21 cellular contexts compared by ENCODE assay signal in the genomic region with DNA sequence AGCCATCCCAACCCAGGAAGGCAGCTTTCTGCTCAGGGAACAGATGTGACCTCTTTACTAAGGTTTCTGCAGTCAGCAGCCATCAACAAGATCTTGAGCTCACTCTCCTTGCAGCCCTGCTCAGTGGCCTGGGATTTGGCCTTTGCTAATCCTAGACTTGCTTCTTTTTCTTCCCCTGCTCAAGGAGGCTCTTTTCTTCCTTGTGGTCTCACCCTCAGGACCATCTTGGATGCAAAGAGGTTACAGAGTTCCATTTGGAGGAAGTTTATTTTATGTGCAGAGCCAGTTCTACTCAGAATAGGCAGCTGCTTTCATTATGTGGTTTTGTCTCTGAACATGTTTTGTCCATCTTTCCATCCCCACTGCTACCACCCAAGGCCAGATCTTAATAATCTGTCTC. TPM values are rescaled to one million over a fixed set of nuclear protein-coding genes. Genes with fewer than 3 reads are reported as not detected.
A peak's percentile ranks its signal among the peaks of the same experiment; 100 is the strongest.
DNase-seq lines count a peak whose midpoint lies in the region; ATAC-seq and TF ChIP-seq lines count a peak whose summit lies in the region.
"Had no signal": no experiment of that assay in that cellular context is flagged by ENCODE, and none has a peak within 500 bp of the region (broad histone marks: within the 10 kb centered on the region; RNA-seq: fewer than 3 reads in every experiment).

No MANE protein-coding gene starts in this region.

- no peak overlapping the region for H2BK120ac ChIP-seq in mesenchymal stem cell (ENCODE audit: low read depth, low read length)

- no peak overlapping the region for H3K14ac ChIP-seq in mesenchymal stem cell (ENCODE audit: low read length in 2 of 2)

- ATAC-seq in Right ventricle myocardium superior (ENCODE audit: poor library complexity), result peak; percentile 8
- no peak for ATAC-seq in left cardiac atrium
- ATAC-seq: activated CD4-positive, CD25-positive, alpha-beta regulatory T cell treated with anti-CD3 and anti-CD28 coated beads, Interleukin-2, amount 50 U/mL, for 24 hours; SK-N-SH treated with all-trans-retinoic acid at 6 μM for 48 hours had no signal

- H3K27me3 ChIP-seq in mesenchymal stem cell (ENCODE audit: control insufficient read depth in 1 of 2, insufficient read depth in 1 of 2, low read length in 2 of 2) (no peaks in the 10 kb centered on the region), skeletal muscle tissue (ENCODE audit: control insufficient read depth in 3 of 3, insufficient read depth in 3 of 3, low read length in 3 of 3) (no peaks in the 10 kb centered on the region), testis (no peaks in the 10 kb centered on the region)
- H3K27me3 ChIP-seq: body of pancreas, pancreas, tibial nerve had no signal

- no peaks in the 10 kb centered on the region for H3K9me3 ChIP-seq in mesenchymal stem cell (ENCODE audit: control insufficient read depth, low read length)
- H3K9me3 ChIP-seq in skeletal muscle tissue (ENCODE audit: control insufficient read depth in 3 of 3, low read length in 3 of 3), result no peaks in the 10 kb centered on the region
- no peaks in the 10 kb centered on the region for H3K9me3 ChIP-seq in testis
- H3K9me3 ChIP-seq: body of pancreas, pancreas, tibial nerve had no signal

- no peak overlapping the region for H4K8ac ChIP-seq in mesenchymal stem cell (ENCODE audit: low read length)

- no peak overlapping the region for H2BK15ac ChIP-seq in mesenchymal stem cell (ENCODE audit: low read depth, poor library complexity, severe bottlenecking)

- DNase-seq in Right ventricle myocardium superior, result no peak
- DNase-seq in left cardiac atrium, result no peak
- peak; percentile 4 for DNase-seq in NCI-H524 treated with DMSO at 0.1 percent for 48 hours (lab: John Stamatoyannopoulos, UW)
- DNase-seq in mesenchymal stem cell, result peak; percentile 19
- DNase-seq in KG1 (lab: John Stamatoyannopoulos, UW), result no peak
- no peak for DNase-seq in testis
- DNase-seq in HCEC 1CT, result no peak
- DNase-seq: body of pancreas; DMS79; Kasumi-1; NCI-H1048; NCI-H1930; pancreas; stimulated activated CD4-positive, alpha-beta T cell treated with anti-CD3 and anti-CD28 coated beads, Interleukin-2, amount 100 ng/mL, for 24 hours; stimulated activated naive CD4-positive, alpha-beta T cell treated with Interleukin-2 at 50 U/mL for 16 hours; T1000 had no signal

- peaks cover 43% of the 10 kb centered on the region for H3K79me1 ChIP-seq in mesenchymal stem cell (replicated peaks; ENCODE audit: low read length, poor library complexity, severe bottlenecking)

- H3K36me3 ChIP-seq in mesenchymal stem cell (ENCODE audit: control insufficient read depth in 1 of 2, insufficient read depth in 2 of 2, low read depth in 1 of 2, low read length in 2 of 2) (peaks cover 3 to 9% of the 10 kb centered on the region in 2 experiments), skeletal muscle tissue (ENCODE audit: control insufficient read depth in 3 of 3, insufficient read depth in 3 of 3, low read length in 3 of 3) (no peaks in the 10 kb centered on the region), testis (ENCODE audit: low read depth, missing control alignments) (no peaks in the 10 kb centered on the region)
- H3K36me3 ChIP-seq: pancreas had no signal

- H3K27ac ChIP-seq in mesenchymal stem cell (ENCODE audit: low read length, poor library complexity, severe bottlenecking), result no peak overlapping the region
- H3K27ac ChIP-seq in skeletal muscle tissue (ENCODE audit: low read depth, low read length), result peak overlapping the region; percentile 88
- no peak overlapping the region for H3K27ac ChIP-seq in testis
- H3K27ac ChIP-seq: body of pancreas, pancreas, tibial nerve had no signal

- H3K18ac ChIP-seq in mesenchymal stem cell (ENCODE audit: low read depth in 1 of 2, low read length in 2 of 2), result no peak overlapping the region

- H2BK12ac ChIP-seq in mesenchymal stem cell (ENCODE audit: low read length in 2 of 2), result no peak overlapping the region

- no peak overlapping the region for H2AK5ac ChIP-seq in mesenchymal stem cell (ENCODE audit: low read length, severe bottlenecking)

- H3K9ac ChIP-seq in mesenchymal stem cell (ENCODE audit: low read length), result no peak overlapping the region
- H3K9ac ChIP-seq in skeletal muscle tissue (ENCODE audit: low read depth in 1 of 3, low read length in 3 of 3), result peak overlapping the region in 1 of 3 donors; percentile 19

- intact Hi-C loops in Right ventricle myocardium superior (cut with DNase I) (no loop called here), left cardiac atrium (cut with DNase I) (no loop called here), testis (cut with DNase I; ENCODE audit: low total_unique reads) (no loop called here)

- no peak overlapping the region for H2BK5ac ChIP-seq in mesenchymal stem cell (ENCODE audit: low read depth, low read length, poor library complexity, severe bottlenecking)

- no peak overlapping the region for H3K4ac ChIP-seq in mesenchymal stem cell (ENCODE audit: low read depth in 1 of 2, low read length in 2 of 2)

- H2AFZ ChIP-seq in mesenchymal stem cell (ENCODE audit: low read depth, low read length), result no peak overlapping the region

- no peak for TF ChIP-seq POLR2A in testis (IDR thresholded peaks at IDR 0.05)

- H3K4me1 ChIP-seq in mesenchymal stem cell (ENCODE audit: control insufficient read depth, insufficient read depth, low read depth, low read length) (no peaks in the 10 kb centered on the region), skeletal muscle tissue (ENCODE audit: control insufficient read depth in 3 of 3, insufficient read depth in 3 of 3, low read length in 3 of 3) (peaks cover 55 to 66% (median 63%) of the 10 kb centered on the region in 3 donors), testis (peaks cover 12% of the 10 kb centered on the region)

- H3K4me3 ChIP-seq in mesenchymal stem cell (ENCODE audit: insufficient read depth in 1 of 2, low read depth in 1 of 2, low read length in 2 of 2) (no peak overlapping the region), skeletal muscle tissue (ENCODE audit: low read length in 3 of 3) (no peak overlapping the region), testis (no peak overlapping the region)
- H3K4me3 ChIP-seq: body of pancreas, pancreas, skin epidermis, tibial nerve had no signal

- H4K91ac ChIP-seq in mesenchymal stem cell (ENCODE audit: low read length), result no peak overlapping the region

- H3K4me2 ChIP-seq in mesenchymal stem cell (ENCODE audit: low read length, poor library complexity, severe bottlenecking), result no peak overlapping the region

- no peak for TF ChIP-seq CTCF in testis (IDR thresholded peaks at IDR 0.05)

- no peak overlapping the region for H3K23ac ChIP-seq in mesenchymal stem cell (ENCODE audit: low read length in 2 of 2)

RNA-seq across cellular contexts. Expression of a gene that starts 49.3 kb away (rescaled TPM):
- 105 TPM for total RNA-seq in Right ventricle myocardium superior
- total RNA-seq in left cardiac atrium, result 100 to 1,000 TPM in 1 of 2 donors, 10 to 100 TPM in 1; 97.3 to 102 TPM
- 89.2 TPM for polyA plus RNA-seq in mesenchymal stem cell (2013, experiment 1 of 2)
- polyA plus RNA-seq in mesenchymal stem cell (2013, experiment 2 of 2), result 90.9 TPM
- total RNA-seq in skeletal muscle tissue, result 52.2 TPM
- 100 to 1,000 TPM; 184 to 224 TPM for total RNA-seq in testis
- 247 TPM for polyA plus RNA-seq in testis (ENCODE audit: insufficient read depth, low read depth, low replicate concordance)

Comparison
In these comparisons a context has a peak if more than half of its experiments do, and no peak if none do; other contexts are left out.
1. DNase-seq: peak in NCI-H524 treated with DMSO at 0.1 percent for 48 hours (single experiment) and mesenchymal stem cell (single experiment); none in Right ventricle myocardium superior (single experiment), left cardiac atrium (single experiment), KG1 (single experiment), testis (single experiment) and HCEC 1CT (single experiment).